Comparison of ENCODE assay signal across 1 cellular context in genomic region chr12:126905752-126906151, GRCh38.
A peak's percentile ranks its signal among the peaks of the same experiment; 100 is the strongest.
TF ChIP-seq lines count a peak whose summit lies in the region.

No MANE protein-coding gene starts in this region.

TF ChIP-seq in K562, 482 proteins besides CTCF, POLR2A, EP300 and RAD21:
- TF ChIP-seq FOSL1 (tag; conservative IDR thresholded peaks at IDR 0.05): no peak
- TF ChIP-seq ADNP (tag; IDR thresholded peaks at IDR 0.05): 0 out of 2 replicates have a peak, but pooled peaks have one; percentile 30
- TF ChIP-seq HBP1 (CRISPR knock-in tag; IDR thresholded peaks at IDR 0.05): 0 out of 2 replicates have a peak, but pooled peaks have one; percentile 54
- TF ChIP-seq, protein P1, sequence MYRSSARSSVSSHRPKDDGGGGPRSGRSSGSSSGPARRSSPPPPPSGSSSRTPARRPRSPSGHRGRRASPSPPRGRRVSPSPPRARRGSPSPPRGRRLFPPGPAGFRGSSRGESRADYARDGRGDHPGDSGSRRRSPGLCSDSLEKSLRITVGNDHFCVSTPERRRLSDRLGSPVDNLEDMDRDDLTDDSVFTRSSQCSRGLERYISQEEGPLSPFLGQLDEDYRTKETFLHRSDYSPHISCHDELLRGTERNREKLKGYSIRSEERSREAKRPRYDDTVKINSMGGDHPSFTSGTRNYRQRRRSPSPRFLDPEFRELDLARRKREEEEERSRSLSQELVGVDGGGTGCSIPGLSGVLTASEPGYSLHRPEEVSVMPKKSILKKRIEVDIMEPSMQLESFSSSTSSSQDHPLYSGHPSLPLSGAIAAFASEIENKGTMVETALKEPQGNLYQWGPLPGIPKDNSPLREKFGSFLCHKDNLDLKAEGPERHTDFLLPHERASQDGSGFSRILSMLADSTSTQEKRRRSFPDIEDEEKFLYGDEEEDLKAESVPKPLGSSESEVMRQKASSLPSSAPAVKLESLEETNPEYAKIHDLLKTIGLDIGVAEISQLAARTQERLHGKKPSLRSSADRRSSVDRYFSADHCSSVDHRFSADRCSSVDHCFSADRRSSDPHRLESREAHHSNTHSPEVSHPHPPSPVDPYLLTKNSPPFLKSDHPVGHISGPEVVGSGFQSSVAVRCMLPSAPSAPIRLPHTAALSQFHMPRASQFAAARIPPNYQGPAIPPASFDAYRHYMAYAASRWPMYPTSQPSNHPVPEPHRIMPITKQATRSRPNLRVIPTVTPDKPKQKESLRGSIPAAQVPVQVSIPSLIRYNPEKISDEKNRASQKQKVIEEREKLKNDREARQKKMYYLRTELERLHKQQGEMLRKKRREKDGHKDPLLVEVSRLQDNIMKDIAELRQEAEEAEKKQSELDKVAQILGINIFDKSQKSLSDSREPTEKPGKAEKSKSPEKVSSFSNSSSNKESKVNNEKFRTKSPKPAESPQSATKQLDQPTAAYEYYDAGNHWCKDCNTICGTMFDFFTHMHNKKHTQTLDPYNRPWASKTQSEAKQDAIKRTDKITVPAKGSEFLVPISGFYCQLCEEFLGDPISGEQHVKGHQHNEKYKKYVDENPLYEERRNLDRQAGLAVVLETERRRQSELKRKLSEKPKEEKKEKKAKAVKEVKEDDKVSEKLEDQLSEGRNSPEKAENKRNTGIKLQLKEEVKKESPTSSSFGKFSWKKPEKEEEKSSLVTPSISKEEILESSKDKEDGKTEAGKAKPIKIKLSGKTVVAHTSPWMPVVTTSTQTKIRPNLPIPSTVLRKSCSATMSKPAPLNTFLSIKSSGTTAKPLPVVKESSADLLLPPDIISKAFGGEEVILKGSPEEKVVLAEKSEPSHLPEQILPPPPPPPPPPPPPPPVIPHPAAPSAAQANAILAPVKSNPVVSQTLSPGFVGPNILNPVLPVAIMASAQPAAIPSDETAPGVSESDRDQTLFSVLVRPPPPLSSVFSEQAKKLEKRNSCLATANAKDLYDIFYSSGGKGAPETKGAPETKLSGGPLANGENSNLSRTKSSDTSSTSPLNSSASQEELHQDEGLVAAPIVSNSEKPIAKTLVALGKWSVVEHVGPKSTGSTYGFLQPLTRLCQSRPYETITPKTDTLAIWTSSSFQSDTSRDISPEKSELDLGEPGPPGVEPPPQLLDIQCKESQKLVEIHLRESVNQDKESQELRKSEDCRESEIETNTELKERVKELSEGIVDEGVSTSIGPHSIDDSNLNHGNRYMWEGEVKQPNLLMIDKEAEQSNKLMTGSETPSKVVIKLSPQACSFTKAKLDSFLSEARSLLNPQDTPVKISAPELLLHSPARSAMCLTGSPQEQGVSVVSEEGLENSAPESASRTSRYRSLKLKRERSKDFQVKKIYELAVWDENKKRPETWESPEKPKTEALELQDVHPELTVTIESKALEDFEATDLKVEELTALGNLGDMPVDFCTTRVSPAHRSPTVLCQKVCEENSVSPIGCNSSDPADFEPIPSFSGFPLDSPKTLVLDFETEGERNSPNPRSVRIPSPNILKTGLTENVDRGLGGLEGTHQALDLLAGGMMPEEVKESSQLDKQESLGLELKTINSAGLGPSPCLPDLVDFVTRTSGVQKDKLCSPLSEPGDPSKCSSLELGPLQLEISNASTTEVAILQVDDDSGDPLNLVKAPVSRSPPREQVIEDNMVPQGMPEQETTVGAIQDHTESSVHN (IDR thresholded peaks at IDR 0.05; ENCODE audit: borderline replicate concordance in 1 of 2, low read depth in 1 of 2): no peak
- TF ChIP-seq HDAC1 (IDR thresholded peaks at IDR 0.05): 0 out of 4 replicates have a peak, but pooled peaks of 1 of the 2 experiments have one; percentile 25
- no peak for TF ChIP-seq KDM5B (IDR thresholded peaks at IDR 0.05; ENCODE audit: insufficient replicate concordance, low read depth, low read length)
- TF ChIP-seq OTX1 (CRISPR knock-in tag; IDR thresholded peaks at IDR 0.05): 0 out of 2 replicates have a peak, but pooled peaks have one; percentile 19
- 0 out of 2 replicates have a peak, but pooled peaks have one; percentile 46 for TF ChIP-seq ZBTB26 (CRISPR knock-in tag; IDR thresholded peaks at IDR 0.05)
- TF ChIP-seq TSC22D4 (tag; IDR thresholded peaks at IDR 0.05): peak; percentile 59; the same call in 1 of the 2 replicates
- TF ChIP-seq, protein P2, sequence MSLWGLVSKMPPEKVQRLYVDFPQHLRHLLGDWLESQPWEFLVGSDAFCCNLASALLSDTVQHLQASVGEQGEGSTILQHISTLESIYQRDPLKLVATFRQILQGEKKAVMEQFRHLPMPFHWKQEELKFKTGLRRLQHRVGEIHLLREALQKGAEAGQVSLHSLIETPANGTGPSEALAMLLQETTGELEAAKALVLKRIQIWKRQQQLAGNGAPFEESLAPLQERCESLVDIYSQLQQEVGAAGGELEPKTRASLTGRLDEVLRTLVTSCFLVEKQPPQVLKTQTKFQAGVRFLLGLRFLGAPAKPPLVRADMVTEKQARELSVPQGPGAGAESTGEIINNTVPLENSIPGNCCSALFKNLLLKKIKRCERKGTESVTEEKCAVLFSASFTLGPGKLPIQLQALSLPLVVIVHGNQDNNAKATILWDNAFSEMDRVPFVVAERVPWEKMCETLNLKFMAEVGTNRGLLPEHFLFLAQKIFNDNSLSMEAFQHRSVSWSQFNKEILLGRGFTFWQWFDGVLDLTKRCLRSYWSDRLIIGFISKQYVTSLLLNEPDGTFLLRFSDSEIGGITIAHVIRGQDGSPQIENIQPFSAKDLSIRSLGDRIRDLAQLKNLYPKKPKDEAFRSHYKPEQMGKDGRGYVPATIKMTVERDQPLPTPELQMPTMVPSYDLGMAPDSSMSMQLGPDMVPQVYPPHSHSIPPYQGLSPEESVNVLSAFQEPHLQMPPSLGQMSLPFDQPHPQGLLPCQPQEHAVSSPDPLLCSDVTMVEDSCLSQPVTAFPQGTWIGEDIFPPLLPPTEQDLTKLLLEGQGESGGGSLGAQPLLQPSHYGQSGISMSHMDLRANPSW (CRISPR knock-in tag; IDR thresholded peaks at IDR 0.05): no peak
- no peak for TF ChIP-seq MED1 (CRISPR knock-in tag; IDR thresholded peaks at IDR 0.05; ENCODE audit: borderline replicate concordance)
- no peak for TF ChIP-seq IRF2 (CRISPR knock-in tag; IDR thresholded peaks at IDR 0.05)
- peak; percentile 40 for TF ChIP-seq WHSC1 (IDR thresholded peaks at IDR 0.05; ENCODE audit: low read length)
- 0 out of 4 replicates have a peak, but pooled peaks of 1 of the 2 experiments have one; percentile 20 for TF ChIP-seq MLLT1 (IDR thresholded peaks at IDR 0.05)
- TF ChIP-seq PHB2 (IDR thresholded peaks at IDR 0.05; ENCODE audit: low read depth): 0 out of 2 replicates have a peak, but pooled peaks have one; percentile 10
- TF ChIP-seq EHMT2 (IDR thresholded peaks at IDR 0.05): no peak
- no peak for TF ChIP-seq TAF15 (IDR thresholded peaks at IDR 0.05; ENCODE audit: low read depth, low read length)
- peak; percentile 57; the same call in 1 of the 2 replicates for TF ChIP-seq SMARCA5 (IDR thresholded peaks at IDR 0.05)
- TF ChIP-seq ZNF217 (CRISPR knock-in tag; IDR thresholded peaks at IDR 0.05): no peak
- peak; percentile 55; the same call in 1 of the 2 replicates for TF ChIP-seq LARP7 (IDR thresholded peaks at IDR 0.05)
- TF ChIP-seq ARID1B (IDR thresholded peaks at IDR 0.05): peak; percentile 20; the same call in 1 of the 2 replicates
- TF ChIP-seq MEF2D (tag; conservative IDR thresholded peaks at IDR 0.05; ENCODE audit: low read depth): no peak
- no peak for TF ChIP-seq TAF7 (tag; IDR thresholded peaks at IDR 0.05)
- TF ChIP-seq ZBED1 (IDR thresholded peaks at IDR 0.05): no peak
- no peak for TF ChIP-seq ZNF592 (IDR thresholded peaks at IDR 0.05)
